21 cellular contexts compared by ENCODE assay signal in genomic region chr1:210883821-210884220, GRCh38.
DNase-seq lines count a peak whose midpoint lies in the region; ATAC-seq, FAIRE-seq and TF ChIP-seq lines count a peak whose summit lies in the region.
"Had no signal": no experiment of that assay in that cellular context is flagged by ENCODE, and none has a peak within 500 bp of the region (broad histone marks: within the 10 kb centered on the region; RNA-seq: fewer than 3 reads in every experiment).

No MANE protein-coding gene starts in this region.

- peak overlapping the region in 47 of 59 donors; percentile 2 to 89 (median 66) for H3K27ac ChIP-seq in dorsolateral prefrontal cortex
- H3K27ac ChIP-seq: C4-2B, HL-60, PC-9, uterus had no signal

- no peak overlapping the region for H3K4me3 ChIP-seq in dorsolateral prefrontal cortex
- H3K4me3 ChIP-seq: PC-9, uterus had no signal

- intact Hi-C loops in dorsolateral prefrontal cortex (cut with DNase I): no loop called here

- ATAC-seq in activated CD8-positive, alpha-beta T cell treated with anti-CD3 and anti-CD28 coated beads, Interleukin-2, amount 10 ng/mL, durations not matched to agents 7 days and 5 days: no peak
- ATAC-seq in HG03108 (IDR thresholded peaks at IDR 0.05; ENCODE audit: unreplicated experiment): no peak
- ATAC-seq: stimulated activated naive CD8-positive, alpha-beta T cell treated with anti-CD3 and anti-CD28 coated beads, Interleukin-15, amount 100 ng/mL, for 72 hours had no signal

- H3K36me3 Mint-ChIP-seq in activated CD8-positive, alpha-beta T cell treated with anti-CD3 and anti-CD28 coated beads, Interleukin-2, amount 10 ng/mL, durations not matched to agents 7 days and 5 days (ENCODE audit: low read depth): no peaks in the 10 kb centered on the region
- H3K36me3 Mint-ChIP-seq: activated naive CD4-positive, alpha-beta T cell treated with anti-CD3 and anti-CD28 coated beads, Interleukin-2, amount 50 U/mL, for 24 hours had no signal

- no peaks in the 10 kb centered on the region for H3K9me3 Mint-ChIP-seq in activated CD8-positive, alpha-beta T cell treated with anti-CD3 and anti-CD28 coated beads, Interleukin-2, amount 10 ng/mL, durations not matched to agents 7 days and 5 days (ENCODE audit: insufficient read depth)
- H3K9me3 Mint-ChIP-seq: activated naive CD4-positive, alpha-beta T cell treated with anti-CD3 and anti-CD28 coated beads, Interleukin-2, amount 50 U/mL, for 24 hours had no signal

- no peak overlapping the region for H3K4me3 Mint-ChIP-seq in activated CD8-positive, alpha-beta T cell treated with anti-CD3 and anti-CD28 coated beads, Interleukin-2, amount 10 ng/mL, durations not matched to agents 7 days and 5 days
- H3K4me3 Mint-ChIP-seq: activated B cell treated with CpG ODN at 0.5 μM for 24 hours; activated naive CD4-positive, alpha-beta T cell treated with anti-CD3 and anti-CD28 coated beads, Interleukin-2, amount 50 U/mL, for 24 hours; stimulated activated naive CD8-positive, alpha-beta T cell treated with anti-CD3 and anti-CD28 coated beads, Interleukin-15, amount 100 ng/mL, for 72 hours had no signal

- peak; percentile 97 for FAIRE-seq in RCC 7860 (lab: Jason Lieb, UNC)
- FAIRE-seq: GM12892, islet of Langerhans had no signal

- TF ChIP-seq CTCF in dorsolateral prefrontal cortex (IDR thresholded peaks at IDR 0.05 in 54 of 56, conservative IDR thresholded peaks at IDR 0.05 in 2 of 56; ENCODE audit: low read depth in 1 of 56, partially characterized antibody in 56 of 56): no peak

- CTCF ChIA-PET in activated CD8-positive, alpha-beta T cell treated with anti-CD3 and anti-CD28 coated beads, Interleukin-2, amount 10 ng/mL, durations not matched to agents 7 days and 5 days (lab: Charles Lee): no interaction called here

- H3K27ac Mint-ChIP-seq in activated CD8-positive, alpha-beta T cell treated with anti-CD3 and anti-CD28 coated beads, Interleukin-2, amount 10 ng/mL, durations not matched to agents 7 days and 5 days: no peak overlapping the region
- H3K27ac Mint-ChIP-seq: activated B cell treated with CpG ODN at 0.5 μM for 24 hours; activated naive CD4-positive, alpha-beta T cell treated with anti-CD3 and anti-CD28 coated beads, Interleukin-2, amount 50 U/mL, for 24 hours; stimulated activated naive CD8-positive, alpha-beta T cell treated with anti-CD3 and anti-CD28 coated beads, Interleukin-15, amount 100 ng/mL, for 72 hours had no signal

- DNase-seq in EH (ENCODE audit: low read depth) (peak; percentile 74), RCC 7860 (ENCODE audit: low spot score) (peak; percentile 88), dorsolateral prefrontal cortex (no peak), renal cortical epithelial cell (ENCODE audit: low read depth) (peak; percentile 88), amygdala (lab: John Stamatoyannopoulos, UW) (no peak), NCI-H187 treated with DMSO at 0.1 percent for 48 hours (lab: John Stamatoyannopoulos, UW) (no peak)
- DNase-seq in activated CD8-positive, alpha-beta T cell treated with anti-CD3 and anti-CD28 coated beads, Interleukin-2, amount 10 ng/mL, durations not matched to agents 7 days and 5 days: no peak
- DNase-seq: activated B cell treated with CpG ODN at 0.5 μM for 24 hours; activated CD8-positive, alpha-beta memory T cell treated with anti-CD3 and anti-CD28 coated beads, Interleukin-2, amount 50 U/mL, for 4 hours; DND-41; glutamatergic neuron; NCI-H187; PC-9; stimulated activated naive CD8-positive, alpha-beta T cell treated with anti-CD3 and anti-CD28 coated beads, Interleukin-15, amount 100 ng/mL, for 72 hours; uterus had no signal

- no peaks in the 10 kb centered on the region for H3K27me3 ChIP-seq in dorsolateral prefrontal cortex
- H3K27me3 ChIP-seq: uterus had no signal

- H3K4me1 Mint-ChIP-seq in activated CD8-positive, alpha-beta T cell treated with anti-CD3 and anti-CD28 coated beads, Interleukin-2, amount 10 ng/mL, durations not matched to agents 7 days and 5 days (ENCODE audit: low read depth): no peaks in the 10 kb centered on the region
- H3K4me1 Mint-ChIP-seq: activated B cell treated with CpG ODN at 0.5 μM for 24 hours; activated naive CD4-positive, alpha-beta T cell treated with anti-CD3 and anti-CD28 coated beads, Interleukin-2, amount 50 U/mL, for 24 hours; stimulated activated naive CD8-positive, alpha-beta T cell treated with anti-CD3 and anti-CD28 coated beads, Interleukin-15, amount 100 ng/mL, for 72 hours had no signal

- POLR2A ChIA-PET in activated CD8-positive, alpha-beta T cell treated with anti-CD3 and anti-CD28 coated beads, Interleukin-2, amount 10 ng/mL, durations not matched to agents 7 days and 5 days (lab: Charles Lee): no interaction called here

- H3K27me3 Mint-ChIP-seq in activated CD8-positive, alpha-beta T cell treated with anti-CD3 and anti-CD28 coated beads, Interleukin-2, amount 10 ng/mL, durations not matched to agents 7 days and 5 days (ENCODE audit: low read depth): peaks cover 5% of the 10 kb centered on the region
- H3K27me3 Mint-ChIP-seq: activated naive CD4-positive, alpha-beta T cell treated with anti-CD3 and anti-CD28 coated beads, Interleukin-2, amount 50 U/mL, for 24 hours had no signal

Comparison
In these comparisons a context has a peak if more than half of its experiments do, and no peak if none do; other contexts are left out.
1. DNase-seq: peak in EH (single experiment), RCC 7860 (single experiment) and renal cortical epithelial cell (single experiment); none in dorsolateral prefrontal cortex (0 of 10), activated CD8-positive, alpha-beta T cell treated with anti-CD3 and anti-CD28 coated beads, Interleukin-2, amount 10 ng/mL, durations not matched to agents 7 days and 5 days (single experiment), amygdala (0 of 56) and NCI-H187 treated with DMSO at 0.1 percent for 48 hours (single experiment).